In the genomic region with DNA sequence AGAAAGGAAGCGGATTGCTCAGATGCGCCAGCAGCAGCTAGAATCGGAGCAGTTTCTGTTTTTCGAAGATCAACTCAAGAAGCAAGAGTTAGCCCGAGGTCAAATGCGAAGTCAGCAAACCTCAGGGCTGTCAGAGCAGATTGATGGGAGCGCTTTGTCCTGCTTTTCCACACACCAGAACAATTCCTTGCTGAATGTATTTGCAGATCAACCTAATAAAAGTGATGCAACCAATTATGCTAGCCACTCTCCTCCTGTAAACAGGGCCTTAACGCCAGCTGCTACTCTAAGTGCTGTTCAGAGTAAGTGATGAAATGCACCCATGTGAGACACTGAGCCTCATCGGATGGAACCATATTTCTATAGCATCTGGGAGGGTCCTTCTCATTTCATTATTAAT, we compare ENCODE assay signal across 13 cellular contexts. TPM values are rescaled to one million over a fixed set of nuclear protein-coding genes. Genes with fewer than 3 reads are reported as not detected.
DNase-seq lines count a peak whose midpoint lies in the region; ATAC-seq and TF ChIP-seq lines count a peak whose summit lies in the region.
"Had no signal": no experiment of that assay in that cellular context is flagged by ENCODE, and none has a peak within 500 bp of the region (broad histone marks: within the 10 kb centered on the region; RNA-seq: fewer than 3 reads in every experiment).

No MANE protein-coding gene starts in this region.

- H3K4me1 ChIP-seq in skeletal muscle tissue (ENCODE audit: control insufficient read depth in 3 of 3, insufficient read depth in 3 of 3, low read length in 3 of 3) (peaks cover 0 to 5% (median 0%) of the 10 kb centered on the region in 3 donors), mammary epithelial cell (ENCODE audit: insufficient read depth, low read length) (no peaks in the 10 kb centered on the region)
- H3K4me1 ChIP-seq: upper lobe of left lung had no signal

- dilution Hi-C loops in mammary epithelial cell (cut with HindIII; ENCODE audit: low sequenced_read_pairs): no loop called here

- H3K9ac ChIP-seq in skeletal muscle tissue (ENCODE audit: low read depth in 1 of 3, low read length in 3 of 3): no peak overlapping the region
- H3K9ac ChIP-seq in mammary epithelial cell (ENCODE audit: insufficient read depth, low read length): no peak overlapping the region

- TF ChIP-seq CTCF in LNCaP clone FGC (IDR thresholded peaks at IDR 0.05; ENCODE audit: control insufficient read depth, extremely low read depth, insufficient read depth) (no peak), mammary epithelial cell (conservative IDR thresholded peaks at IDR 0.05 in 1 of 2, IDR thresholded peaks at IDR 0.05 in 1 of 2; ENCODE audit: extremely low read depth in 1 of 2, insufficient read depth in 1 of 2, low read depth in 1 of 2, low read length in 2 of 2) (no peak)

- in situ Hi-C loops in mammary epithelial cell (cut with MboI; ENCODE audit: low sequenced_read_pairs in 2 of 2): no loop called here

- BruUV-seq in mammary epithelial cell (replicated peaks; lab: Mats Ljungman, UMichigan): no TSS peak

- H3K27me3 ChIP-seq in skeletal muscle tissue (ENCODE audit: control insufficient read depth in 3 of 3, insufficient read depth in 3 of 3, low read length in 3 of 3) (no peaks in the 10 kb centered on the region), mammary epithelial cell (ENCODE audit: insufficient read depth, low read length) (no peaks in the 10 kb centered on the region)
- H3K27me3 ChIP-seq: dorsolateral prefrontal cortex, upper lobe of left lung had no signal

- peak overlapping the region; percentile 32 for H3K27ac ChIP-seq in skeletal muscle tissue (ENCODE audit: low read depth, low read length)
- H3K27ac ChIP-seq in mammary epithelial cell (ENCODE audit: insufficient read depth, low read depth, low read length): no peak overlapping the region
- H3K27ac ChIP-seq: upper lobe of left lung had no signal

- no peaks in the 10 kb centered on the region for H3K9me3 ChIP-seq in skeletal muscle tissue (ENCODE audit: control insufficient read depth in 3 of 3, low read length in 3 of 3)
- no peaks in the 10 kb centered on the region for H3K9me3 ChIP-seq in mammary epithelial cell (replicated peaks; ENCODE audit: insufficient read depth, low read length)
- H3K9me3 ChIP-seq: upper lobe of left lung had no signal

- H4K20me1 ChIP-seq in mammary epithelial cell (ENCODE audit: insufficient read depth, low read length): no peaks in the 10 kb centered on the region

- CTCF ChIA-PET in mammary epithelial cell (lab: Charles Lee; ENCODE audit: low non-redundant PET): interaction anchor here (0.6 kb wide), 1 partner anchor 22 kb away, joined by 8 read pairs; no protein-coding TSS in a partner anchor

- no peaks in the 10 kb centered on the region for H3K79me2 ChIP-seq in mammary epithelial cell (ENCODE audit: insufficient read depth, low read length)

- WGBS in mammary epithelial cell (ENCODE audit: low coverage, missing lambda C conversion rate): 87% methylated on average over 9 of the region's 9 CpGs

- intact Hi-C loops in left cardiac atrium (cut with DNase I) (no loop called here), mammary epithelial cell (cut with micrococcal nuclease) (no loop called here)

- no peak overlapping the region for H2AFZ ChIP-seq in mammary epithelial cell (ENCODE audit: low read depth, low read length)

- ATAC-seq in left cardiac atrium (peak; percentile 38 to 39), HG03460 (IDR thresholded peaks at IDR 0.05; ENCODE audit: unreplicated experiment) (no peak)

- H3K4me2 ChIP-seq in mammary epithelial cell (ENCODE audit: insufficient read depth, low read depth, low read length): no peak overlapping the region

- DNase-seq in LNCaP clone FGC (ENCODE audit: low read depth) (peak; percentile 73), NCI-H524 treated with DMSO at 0.1 percent for 48 hours (lab: John Stamatoyannopoulos, UW) (peak; percentile 51), left cardiac atrium (no peak), mammary epithelial cell (no peak)
- DNase-seq in effector CD8-positive, alpha-beta T cell (lab: John Stamatoyannopoulos, UW): no peak
- DNase-seq: activated CD4-positive, CD25-positive, alpha-beta regulatory T cell; activated naive CD4-positive, alpha-beta T cell treated with anti-CD3 and anti-CD28 coated beads, Interleukin-2, amount 10 ng/mL, durations not matched to agents 7 days and 5 days; COR-L47; KG1; upper lobe of left lung had no signal

- H3K36me3 ChIP-seq in skeletal muscle tissue (ENCODE audit: control insufficient read depth in 3 of 3, insufficient read depth in 3 of 3, low read length in 3 of 3): no peaks in the 10 kb centered on the region
- H3K36me3 ChIP-seq in mammary epithelial cell (ENCODE audit: insufficient read depth, low read length): peaks cover 1% of the 10 kb centered on the region
- H3K36me3 ChIP-seq: upper lobe of left lung had no signal

- H3K4me3 ChIP-seq in LNCaP clone FGC (ENCODE audit: low read depth, low read length) (no peak overlapping the region), skeletal muscle tissue (ENCODE audit: low read length in 3 of 3) (no peak overlapping the region), mammary epithelial cell (replicated peaks in 1 of 3; ENCODE audit: insufficient read depth in 1 of 3, low read depth in 2 of 3, low read length in 3 of 3) (no peak overlapping the region)
- H3K4me3 ChIP-seq: dorsolateral prefrontal cortex, upper lobe of left lung had no signal

RNA-seq across cellular contexts. Expression of a gene that starts 33.1 kb away (rescaled TPM):
- total RNA-seq in left cardiac atrium (1 to 10 TPM; 7.8 to 8.1 TPM), skeletal muscle tissue (15.1 TPM), mammary epithelial cell (1 to 10 TPM; 2.2 to 2.9 TPM)
- 4.2 TPM for polyA plus RNA-seq in mammary epithelial cell
- not detected for polyA minus RNA-seq in mammary epithelial cell

RNA-seq across cellular contexts. Expression of a gene that starts 39.4 kb away (rescaled TPM):
- 1,000 to 10,000 TPM; 1,100 to 1,897 TPM for total RNA-seq in left cardiac atrium
- 314 TPM for total RNA-seq in skeletal muscle tissue
- total RNA-seq in mammary epithelial cell: 100 to 1,000 TPM in 1 of 2 donors, 10 to 100 TPM in 1; 20.7 to 341 TPM
- 24.0 TPM for polyA plus RNA-seq in mammary epithelial cell
- polyA minus RNA-seq in mammary epithelial cell: 5.5 TPM

Comparison
In these comparisons a context has a peak if more than half of its experiments do, and no peak if none do; other contexts are left out.
1. DNase-seq: peak in LNCaP clone FGC (single experiment) and NCI-H524 treated with DMSO at 0.1 percent for 48 hours (single experiment); none in left cardiac atrium (single experiment), mammary epithelial cell (single experiment) and effector CD8-positive, alpha-beta T cell (single experiment).